Comparison of ENCODE assay signal across 1 cellular context in genomic region chr10:87677595-87677994, GRCh38.
TF ChIP-seq lines count a peak whose summit lies in the region.

No MANE protein-coding gene starts in this region.

TF ChIP-seq in IMR-90, 13 proteins besides CTCF, POLR2A, EP300 and RAD21 (continued from another document):
- TF ChIP-seq FOS (IDR thresholded peaks at IDR 0.05; ENCODE audit: low read depth, low read length) (no peak), SMC3 (IDR thresholded peaks at IDR 0.05; ENCODE audit: low read depth, low read length) (no peak), RFX5 (IDR thresholded peaks at IDR 0.05; ENCODE audit: low read depth, low read length) (no peak), MXI1 (IDR thresholded peaks at IDR 0.05; ENCODE audit: borderline replicate concordance, low read depth, low read length) (no peak)
